28 cellular contexts compared by ENCODE assay signal in genomic region chr3:52779011-52779410, GRCh38. TPM values are rescaled to one million over a fixed set of nuclear protein-coding genes. Genes with fewer than 3 reads are reported as not detected.
DNase-seq lines count a peak whose midpoint lies in the region; ATAC-seq and TF ChIP-seq lines count a peak whose summit lies in the region.
"Had no signal": no experiment of that assay in that cellular context is flagged by ENCODE, and none has a peak within 500 bp of the region (broad histone marks: within the 10 kb centered on the region; RNA-seq: fewer than 3 reads in every experiment).

No MANE protein-coding gene starts in this region.

- peak overlapping the region in 10 of 11 experiments; percentile 33 to 66 (median 54); a peak in 19 of 22 replicates for H3K27ac ChIP-seq in BLaER1 treated with 17β-estradiol and CSF1 and Interleukin-3, amounts not matched to agents 10 nM and 100 nM
- H3K27ac ChIP-seq in sigmoid colon (no peak overlapping the region), testis (no peak overlapping the region)
- H3K27ac ChIP-seq: adrenal gland, body of pancreas, pancreas, SJSA1, tibial artery had no signal

- no peaks in the 10 kb centered on the region for H3K36me3 ChIP-seq in BLaER1 treated with 17β-estradiol and CSF1 and Interleukin-3, amounts not matched to agents 10 nM and 100 nM
- H3K36me3 ChIP-seq in sigmoid colon (no peaks in the 10 kb centered on the region), testis (ENCODE audit: low read depth, missing control alignments) (no peaks in the 10 kb centered on the region)
- H3K36me3 ChIP-seq: adrenal gland, pancreas, SJSA1, tibial artery had no signal

- H3K36me3 Mint-ChIP-seq in activated CD8-positive, alpha-beta memory T cell treated with anti-CD3 and anti-CD28 coated beads, Interleukin-2, amount 10 ng/mL, durations not matched to agents 7 days and 5 days: no peaks in the 10 kb centered on the region
- H3K36me3 Mint-ChIP-seq in dendritic cell treated with granulocyte-macrophage colony-stimulating factor and Interleukin-4, amounts not matched to agents 40 ng/mL and 50 ng/mL, for 4 days (ENCODE audit: low read depth): no peaks in the 10 kb centered on the region

- no peak overlapping the region for H3K4me3 ChIP-seq in BLaER1 treated with 17β-estradiol and CSF1 and Interleukin-3, amounts not matched to agents 10 nM and 100 nM
- no peak overlapping the region for H3K4me3 ChIP-seq in sigmoid colon
- no peak overlapping the region for H3K4me3 ChIP-seq in testis
- H3K4me3 ChIP-seq: adrenal gland, body of pancreas, pancreas, SJSA1, tibial artery had no signal

- intact Hi-C loops in dendritic cell treated with granulocyte-macrophage colony-stimulating factor and Interleukin-4, amounts not matched to agents 40 ng/mL and 50 ng/mL, for 4 days (cut with micrococcal nuclease): no loop called here
- intact Hi-C loops in sigmoid colon (cut with DNase I): loop anchor here (10.0 kb wide), 1 partner anchor 156 kb away; no protein-coding TSS in a partner anchor
- intact Hi-C loops in testis (cut with DNase I; ENCODE audit: low total_unique reads): no loop called here

- 94 to 97% methylated on average over 4 of the region's 4 CpGs for WGBS in sigmoid colon, 2 donors
- 91 to 100% methylated on average over 2 to 4 of the region's 4 CpGs for WGBS in testis, 2 donors

- ATAC-seq in activated CD8-positive, alpha-beta memory T cell treated with anti-CD3 and anti-CD28 coated beads, Interleukin-2, amount 10 ng/mL, durations not matched to agents 7 days and 5 days: no peak
- ATAC-seq: activated CD8-positive, alpha-beta T cell treated with anti-CD3 and anti-CD28 coated beads, Interleukin-2, amount 10 ng/mL, durations not matched to agents 7 days and 5 days; body of pancreas; left ventricle myocardium superior; pancreas had no signal

- TF ChIP-seq POLR2A in sigmoid colon (IDR thresholded peaks at IDR 0.05): no peak
- TF ChIP-seq POLR2A in testis (IDR thresholded peaks at IDR 0.05): no peak

- H3K27me3 Mint-ChIP-seq in activated CD8-positive, alpha-beta memory T cell treated with anti-CD3 and anti-CD28 coated beads, Interleukin-2, amount 10 ng/mL, durations not matched to agents 7 days and 5 days: peaks cover 14% of the 10 kb centered on the region
- no peaks in the 10 kb centered on the region for H3K27me3 Mint-ChIP-seq in dendritic cell treated with granulocyte-macrophage colony-stimulating factor and Interleukin-4, amounts not matched to agents 40 ng/mL and 50 ng/mL, for 4 days

- H3K9me3 Mint-ChIP-seq in activated CD8-positive, alpha-beta memory T cell treated with anti-CD3 and anti-CD28 coated beads, Interleukin-2, amount 10 ng/mL, durations not matched to agents 7 days and 5 days (ENCODE audit: low read depth): no peaks in the 10 kb centered on the region
- H3K9me3 Mint-ChIP-seq in dendritic cell treated with granulocyte-macrophage colony-stimulating factor and Interleukin-4, amounts not matched to agents 40 ng/mL and 50 ng/mL, for 4 days: no peaks in the 10 kb centered on the region
- H3K9me3 Mint-ChIP-seq: activated naive CD4-positive, alpha-beta T cell treated with anti-CD3 and anti-CD28 coated beads for 36 hours; nephron had no signal

- H3K4me1 Mint-ChIP-seq in activated CD8-positive, alpha-beta memory T cell treated with anti-CD3 and anti-CD28 coated beads, Interleukin-2, amount 10 ng/mL, durations not matched to agents 7 days and 5 days: peaks cover 6% of the 10 kb centered on the region
- H3K4me1 Mint-ChIP-seq in dendritic cell treated with granulocyte-macrophage colony-stimulating factor and Interleukin-4, amounts not matched to agents 40 ng/mL and 50 ng/mL, for 4 days (ENCODE audit: low read depth): peaks cover 71% of the 10 kb centered on the region
- H3K4me1 Mint-ChIP-seq: nephron had no signal

- no peaks in the 10 kb centered on the region for H4K20me1 ChIP-seq in BLaER1 treated with 17β-estradiol and CSF1 and Interleukin-3, amounts not matched to agents 10 nM and 100 nM

- no peak overlapping the region for H3K4me3 Mint-ChIP-seq in activated CD8-positive, alpha-beta memory T cell treated with anti-CD3 and anti-CD28 coated beads, Interleukin-2, amount 10 ng/mL, durations not matched to agents 7 days and 5 days
- no peak overlapping the region for H3K4me3 Mint-ChIP-seq in dendritic cell treated with granulocyte-macrophage colony-stimulating factor and Interleukin-4, amounts not matched to agents 40 ng/mL and 50 ng/mL, for 4 days
- H3K4me3 Mint-ChIP-seq: activated CD8-positive, alpha-beta T cell treated with anti-CD3 and anti-CD28 coated beads, Interleukin-2, amount 10 ng/mL, durations not matched to agents 7 days and 5 days; activated naive CD4-positive, alpha-beta T cell treated with anti-CD3 and anti-CD28 coated beads for 36 hours; nephron had no signal

- DNase-seq in activated CD8-positive, alpha-beta memory T cell treated with anti-CD3 and anti-CD28 coated beads for 24 hours: peak; percentile 41
- DNase-seq in activated CD8-positive, alpha-beta memory T cell treated with anti-CD3 and anti-CD28 coated beads, Interleukin-2, amount 10 ng/mL, durations not matched to agents 7 days and 5 days: no peak
- DNase-seq in sigmoid colon: peak; percentile 34
- DNase-seq in testis: no peak
- no peak for DNase-seq in CD1c-positive myeloid dendritic cell (ENCODE audit: extremely low spot score)
- DNase-seq in activated CD4-positive, alpha-beta T cell treated with anti-CD3 and anti-CD28 coated beads for 48 hours: no peak
- DNase-seq: activated CD8-positive, alpha-beta T cell treated with anti-CD3 and anti-CD28 coated beads, Interleukin-2, amount 10 ng/mL, durations not matched to agents 7 days and 5 days; activated naive CD4-positive, alpha-beta T cell treated with anti-CD3 and anti-CD28 coated beads for 36 hours; DMS153; left ventricle myocardium superior; NCI-H1092 treated with DMSO at 0.1 percent for 48 hours; NCI-H187 treated with DMSO at 0.1 percent for 48 hours; NCI-H526; stimulated activated CD4-positive, alpha-beta T cell treated with anti-CD3 and anti-CD28 coated beads, Interleukin-4, amount 100 ng/mL, for 24 hours; stimulated activated naive CD4-positive, alpha-beta T cell treated with Interleukin-2 at 50 U/mL for 16 hours; T-helper 1 cell; tibial artery had no signal

- CTCF ChIA-PET in activated CD8-positive, alpha-beta memory T cell treated with anti-CD3 and anti-CD28 coated beads, Interleukin-2, amount 10 ng/mL, durations not matched to agents 7 days and 5 days (lab: Charles Lee): interaction anchor here (0.7 kb wide), 1 partner anchor 42 kb away, joined by 3 read pairs; no protein-coding TSS in a partner anchor

- no peak overlapping the region; a peak in 1 of 22 replicates for H3K9ac ChIP-seq in BLaER1 treated with 17β-estradiol and CSF1 and Interleukin-3, amounts not matched to agents 10 nM and 100 nM

- peaks cover 20 to 57% (median 44%) of the 10 kb centered on the region in 10 experiments for H3K4me1 ChIP-seq in BLaER1 treated with 17β-estradiol and CSF1 and Interleukin-3, amounts not matched to agents 10 nM and 100 nM
- H3K4me1 ChIP-seq in sigmoid colon (no peaks in the 10 kb centered on the region), testis (no peaks in the 10 kb centered on the region)
- H3K4me1 ChIP-seq: adrenal gland, pancreas, SJSA1, tibial artery had no signal

- no peaks in the 10 kb centered on the region for H3K27me3 ChIP-seq in BLaER1 treated with 17β-estradiol and CSF1 and Interleukin-3, amounts not matched to agents 10 nM and 100 nM
- H3K27me3 ChIP-seq in sigmoid colon (no peaks in the 10 kb centered on the region), testis (no peaks in the 10 kb centered on the region)
- H3K27me3 ChIP-seq: adrenal gland, body of pancreas, pancreas, SJSA1 had no signal

- H3K27ac Mint-ChIP-seq in activated CD8-positive, alpha-beta memory T cell treated with anti-CD3 and anti-CD28 coated beads, Interleukin-2, amount 10 ng/mL, durations not matched to agents 7 days and 5 days: no peak overlapping the region
- peak overlapping the region; percentile 84 for H3K27ac Mint-ChIP-seq in dendritic cell treated with granulocyte-macrophage colony-stimulating factor and Interleukin-4, amounts not matched to agents 40 ng/mL and 50 ng/mL, for 4 days
- H3K27ac Mint-ChIP-seq: activated CD8-positive, alpha-beta T cell treated with anti-CD3 and anti-CD28 coated beads, Interleukin-2, amount 10 ng/mL, durations not matched to agents 7 days and 5 days; activated naive CD4-positive, alpha-beta T cell treated with anti-CD3 and anti-CD28 coated beads for 36 hours; nephron had no signal

- H3K4me2 ChIP-seq in BLaER1 treated with 17β-estradiol and CSF1 and Interleukin-3, amounts not matched to agents 10 nM and 100 nM: peak overlapping the region; percentile 34 to 83 (median 58)

- no peaks in the 10 kb centered on the region for H3K9me3 ChIP-seq in BLaER1 treated with 17β-estradiol and CSF1 and Interleukin-3, amounts not matched to agents 10 nM and 100 nM (replicated peaks in 1 of 11)
- H3K9me3 ChIP-seq in sigmoid colon: no peaks in the 10 kb centered on the region
- H3K9me3 ChIP-seq in testis: no peaks in the 10 kb centered on the region
- H3K9me3 ChIP-seq: adrenal gland, body of pancreas, pancreas, SJSA1, tibial artery had no signal

- TF ChIP-seq CTCF in sigmoid colon (IDR thresholded peaks at IDR 0.05) (no peak), testis (IDR thresholded peaks at IDR 0.05) (no peak)

- TF ChIP-seq EP300 in sigmoid colon (IDR thresholded peaks at IDR 0.05): no peak

RNA-seq across cellular contexts. Expression of gene ITIH1, which starts 1.6 kb away (rescaled TPM):
- not detected for total RNA-seq in activated CD8-positive, alpha-beta memory T cell treated with anti-CD3 and anti-CD28 coated beads, Interleukin-2, amount 10 ng/mL, durations not matched to agents 7 days and 5 days
- total RNA-seq in sigmoid colon: not detected
- under 1 TPM in 1 of 3 donors, not detected in 2; 0.85 TPM for polyA plus RNA-seq in sigmoid colon
- 1 to 10 TPM; 1.8 to 3.5 TPM for total RNA-seq in testis
- 2.9 TPM for polyA plus RNA-seq in testis (ENCODE audit: insufficient read depth, low read depth, low replicate concordance)
- total RNA-seq: activated CD8-positive, alpha-beta T cell treated with anti-CD3 and anti-CD28 coated beads, Interleukin-2, amount 10 ng/mL, durations not matched to agents 7 days and 5 days; activated naive CD4-positive, alpha-beta T cell treated with anti-CD3 and anti-CD28 coated beads for 36 hours; glomerular endothelial cell; H4; left ventricle myocardium superior; M059J; RPMI7951; SJSA1 had no signal

RNA-seq across cellular contexts. Expression of gene NEK4, which starts 8.3 kb away (rescaled TPM):
- total RNA-seq in activated CD8-positive, alpha-beta memory T cell treated with anti-CD3 and anti-CD28 coated beads, Interleukin-2, amount 10 ng/mL, durations not matched to agents 7 days and 5 days: 10 to 100 TPM; 26.7 to 27.9 TPM
- total RNA-seq in sigmoid colon (10 to 100 TPM; 17.1 to 19.4 (median 19.0) TPM), testis (10 to 100 TPM; 66.6 to 70.2 TPM)
- polyA plus RNA-seq in sigmoid colon (10 to 100 TPM in 2 of 3 donors, 1 to 10 TPM in 1; 7.4 to 11.4 (median 10.7) TPM), testis (ENCODE audit: insufficient read depth, low read depth, low replicate concordance) (114 TPM)

RNA-seq across cellular contexts. Expression of gene ITIH3, which starts 15.6 kb away (rescaled TPM):
- total RNA-seq in activated CD8-positive, alpha-beta memory T cell treated with anti-CD3 and anti-CD28 coated beads, Interleukin-2, amount 10 ng/mL, durations not matched to agents 7 days and 5 days: not detected
- 1 to 10 TPM in 1 of 4 donors, under 1 TPM in 2, not detected in 1; 0.14 to 2.3 (median 0.36) TPM for total RNA-seq in sigmoid colon
- polyA plus RNA-seq in sigmoid colon: under 1 TPM in 1 of 3 donors, not detected in 2; 0.95 TPM
- total RNA-seq in testis: 1 to 10 TPM; 5.4 to 6.3 TPM
- polyA plus RNA-seq in testis (ENCODE audit: insufficient read depth, low read depth, low replicate concordance): 9.9 TPM
- total RNA-seq: activated CD8-positive, alpha-beta T cell treated with anti-CD3 and anti-CD28 coated beads, Interleukin-2, amount 10 ng/mL, durations not matched to agents 7 days and 5 days; activated naive CD4-positive, alpha-beta T cell treated with anti-CD3 and anti-CD28 coated beads for 36 hours; glomerular endothelial cell; H4; left ventricle myocardium superior; M059J; RPMI7951 had no signal

RNA-seq across cellular contexts. Expression of gene ITIH4, which starts 51.5 kb away (rescaled TPM):
- 10 to 100 TPM; 18.0 to 24.9 TPM for total RNA-seq in activated CD8-positive, alpha-beta memory T cell treated with anti-CD3 and anti-CD28 coated beads, Interleukin-2, amount 10 ng/mL, durations not matched to agents 7 days and 5 days
- 10 to 100 TPM in 1 of 4 donors, 1 to 10 TPM in 3; 2.5 to 12.2 (median 6.7) TPM for total RNA-seq in sigmoid colon
- 1 to 10 TPM in 1 of 3 donors, not detected in 2; 5.4 TPM for polyA plus RNA-seq in sigmoid colon
- 10 to 100 TPM; 16.8 to 19.9 TPM for total RNA-seq in testis
- polyA plus RNA-seq in testis (ENCODE audit: insufficient read depth, low read depth, low replicate concordance): 30.2 TPM
- total RNA-seq: SJSA1 had no signal

RNA-seq across cellular contexts. Expression of gene MUSTN1, which starts 55.8 kb away (rescaled TPM):
- total RNA-seq in activated CD8-positive, alpha-beta memory T cell treated with anti-CD3 and anti-CD28 coated beads, Interleukin-2, amount 10 ng/mL, durations not matched to agents 7 days and 5 days: 1 to 10 TPM in 1 of 2 experiments, under 1 TPM in 1; 0.40 to 3.0 TPM
- 10 to 100 TPM in 1 of 4 donors, 1 to 10 TPM in 3; 4.2 to 12.7 (median 6.9) TPM for total RNA-seq in sigmoid colon
- polyA plus RNA-seq in sigmoid colon: 10 to 100 TPM in 1 of 3 donors, 1 to 10 TPM in 1, not detected in 1; 7.2 to 11.1 TPM
- 1 to 10 TPM; 3.5 to 3.6 TPM for total RNA-seq in testis
- polyA plus RNA-seq in testis (ENCODE audit: insufficient read depth, low read depth, low replicate concordance): 21.7 TPM
- total RNA-seq: H4, SJSA1 had no signal

Comparison
In these comparisons a context has a peak if more than half of its experiments do, and no peak if none do; other contexts are left out.
1. DNase-seq: peak in activated CD8-positive, alpha-beta memory T cell treated with anti-CD3 and anti-CD28 coated beads for 24 hours (single experiment) and sigmoid colon (single experiment); none in activated CD8-positive, alpha-beta memory T cell treated with anti-CD3 and anti-CD28 coated beads, Interleukin-2, amount 10 ng/mL, durations not matched to agents 7 days and 5 days (single experiment), testis (single experiment), CD1c-positive myeloid dendritic cell (single experiment) and activated CD4-positive, alpha-beta T cell treated with anti-CD3 and anti-CD28 coated beads for 48 hours (single experiment).
2. H3K27ac ChIP-seq: peak in BLaER1 treated with 17β-estradiol and CSF1 and Interleukin-3, amounts not matched to agents 10 nM and 100 nM (10 of 11); none in sigmoid colon (0 of 4) and testis (0 of 2).